In genomic region chr1:115545791-115546733, GRCh38 we compare ENCODE assay signal across 9 cellular contexts.
DNase-seq lines count a peak whose midpoint lies in the region; FAIRE-seq and TF ChIP-seq lines count a peak whose summit lies in the region.
"Had no signal": no experiment of that assay in that cellular context is flagged by ENCODE, and none has a peak within 500 bp of the region (broad histone marks: within the 10 kb centered on the region; RNA-seq: fewer than 3 reads in every experiment).

No MANE protein-coding gene starts in this region.

- peak overlapping the region; percentile 58 for H3K4me3 Mint-ChIP-seq in astrocyte (ENCODE audit: unreplicated experiment)
- H3K4me3 Mint-ChIP-seq: activated naive CD8-positive, alpha-beta T cell treated with anti-CD3 and anti-CD28 coated beads, Interleukin-2, amount 10 ng/mL, durations not matched to agents 7 days and 5 days had no signal

- DNase-seq in NCI-H146 (lab: John Stamatoyannopoulos, UW) (peak; percentile 24), NCI-H146 treated with DMSO at 0.1 percent for 48 hours (lab: John Stamatoyannopoulos, UW; ENCODE audit: unreplicated experiment) (no peak), HS-5 (ENCODE audit: low read depth) (peak; percentile 98), astrocyte (ENCODE audit: low read depth) (peak; percentile 97), tibial artery (peak; percentile 32 to 68), NOMO-1 treated with dmso at 0.1 percent for 144 hours (lab: John Stamatoyannopoulos, UW; ENCODE audit: unreplicated experiment) (no peak)
- DNase-seq in central memory CD4-positive, alpha-beta T cell = no peak
- DNase-seq: activated naive CD8-positive, alpha-beta T cell treated with anti-CD3 and anti-CD28 coated beads, Interleukin-2, amount 10 ng/mL, durations not matched to agents 7 days and 5 days had no signal

- no peak overlapping the region for H2AFZ ChIP-seq in astrocyte (ENCODE audit: low read depth, low read length)

- peaks cover 5% of the 10 kb centered on the region for H3K9me3 Mint-ChIP-seq in astrocyte (ENCODE audit: unreplicated experiment)
- H3K9me3 Mint-ChIP-seq: activated naive CD8-positive, alpha-beta T cell treated with anti-CD3 and anti-CD28 coated beads, Interleukin-2, amount 10 ng/mL, durations not matched to agents 7 days and 5 days had no signal

- H3K27ac Mint-ChIP-seq in astrocyte (ENCODE audit: unreplicated experiment) = peak overlapping the region; percentile 99
- H3K27ac Mint-ChIP-seq: activated naive CD8-positive, alpha-beta T cell treated with anti-CD3 and anti-CD28 coated beads, Interleukin-2, amount 10 ng/mL, durations not matched to agents 7 days and 5 days had no signal

- H3K4me3 ChIP-seq in astrocyte (ENCODE audit: insufficient read depth, low read depth, low read length) = peak overlapping the region; percentile 20
- no peak overlapping the region for H3K4me3 ChIP-seq in iPS-20b (ENCODE audit: low read length)
- no peak overlapping the region for H3K4me3 ChIP-seq in tibial artery

- no peaks in the 10 kb centered on the region for H4K20me1 ChIP-seq in astrocyte (ENCODE audit: insufficient read depth, low read length)

- no peaks in the 10 kb centered on the region for H3K79me2 ChIP-seq in astrocyte (ENCODE audit: insufficient read depth, low read length)

- peaks cover 22% of the 10 kb centered on the region for H3K4me1 ChIP-seq in astrocyte (ENCODE audit: insufficient read depth, low read length)
- peaks cover 8% of the 10 kb centered on the region for H3K4me1 ChIP-seq in iPS-20b (ENCODE audit: insufficient read depth, low read length)
- peaks cover 0 to 15% (median 7%) of the 10 kb centered on the region in 4 donors for H3K4me1 ChIP-seq in tibial artery

- H3K9ac ChIP-seq in astrocyte (ENCODE audit: low read length) (peak overlapping the region; percentile 74), iPS-20b (ENCODE audit: low read depth, low read length) (peak overlapping the region; percentile 1; the same call in 1 of the 2 replicates)

- H3K4me2 ChIP-seq in astrocyte (ENCODE audit: low read length) = peak overlapping the region; percentile 76

- H3K27me3 Mint-ChIP-seq in astrocyte (ENCODE audit: low read depth, unreplicated experiment) = no peaks in the 10 kb centered on the region
- H3K27me3 Mint-ChIP-seq: activated naive CD8-positive, alpha-beta T cell treated with anti-CD3 and anti-CD28 coated beads, Interleukin-2, amount 10 ng/mL, durations not matched to agents 7 days and 5 days had no signal

- H3K27ac ChIP-seq in astrocyte (ENCODE audit: low read depth, low read length) (peak overlapping the region; percentile 94), iPS-20b (ENCODE audit: low read length) (no peak overlapping the region), tibial artery (peak overlapping the region; percentile 47 to 48)

- intact Hi-C loops in tibial artery (cut with DNase I; ENCODE audit: low total_unique reads) = no loop called here

- peak; percentile 97 for FAIRE-seq in astrocyte (lab: Jason Lieb, UNC)

- H3K9me3 ChIP-seq in astrocyte (ENCODE audit: insufficient read depth, low read depth, low read length) = no peaks in the 10 kb centered on the region
- H3K9me3 ChIP-seq in iPS-20b (ENCODE audit: insufficient read depth, low read depth, low read length) = no peaks in the 10 kb centered on the region
- H3K9me3 ChIP-seq in tibial artery = no peaks in the 10 kb centered on the region

- TF ChIP-seq CTCF in astrocyte (IDR thresholded peaks at IDR 0.05; ENCODE audit: insufficient read depth, low read depth, low read length) (peak; percentile 71), tibial artery (IDR thresholded peaks at IDR 0.05) (peak; percentile 27 to 46)

- H3K36me3 ChIP-seq in astrocyte (ENCODE audit: insufficient read depth, low read length) (no peaks in the 10 kb centered on the region), iPS-20b (ENCODE audit: insufficient read depth, low read depth, low read length) (no peaks in the 10 kb centered on the region), tibial artery (no peaks in the 10 kb centered on the region)

- no peaks in the 10 kb centered on the region for H3K36me3 Mint-ChIP-seq in astrocyte (ENCODE audit: low read depth, unreplicated experiment)
- H3K36me3 Mint-ChIP-seq: activated naive CD8-positive, alpha-beta T cell treated with anti-CD3 and anti-CD28 coated beads, Interleukin-2, amount 10 ng/mL, durations not matched to agents 7 days and 5 days had no signal

- peaks cover 35% of the 10 kb centered on the region for H3K4me1 Mint-ChIP-seq in astrocyte (ENCODE audit: low read depth, unreplicated experiment)

- no peaks in the 10 kb centered on the region for H3K27me3 ChIP-seq in astrocyte (ENCODE audit: insufficient read depth, low read length)
- no peaks in the 10 kb centered on the region for H3K27me3 ChIP-seq in iPS-20b (ENCODE audit: insufficient read depth, low read length)
- no peaks in the 10 kb centered on the region for H3K27me3 ChIP-seq in tibial artery

Comparison
In these comparisons a context has a peak if more than half of its experiments do, and no peak if none do; other contexts are left out.
1. DNase-seq: peak in NCI-H146 (single experiment), HS-5 (single experiment), astrocyte (single experiment) and tibial artery (2 of 2); none in NCI-H146 treated with DMSO at 0.1 percent for 48 hours (single experiment), central memory CD4-positive, alpha-beta T cell (single experiment) and NOMO-1 treated with dmso at 0.1 percent for 144 hours (single experiment).